1 cellular context compared by ENCODE assay signal in the genomic region with DNA sequence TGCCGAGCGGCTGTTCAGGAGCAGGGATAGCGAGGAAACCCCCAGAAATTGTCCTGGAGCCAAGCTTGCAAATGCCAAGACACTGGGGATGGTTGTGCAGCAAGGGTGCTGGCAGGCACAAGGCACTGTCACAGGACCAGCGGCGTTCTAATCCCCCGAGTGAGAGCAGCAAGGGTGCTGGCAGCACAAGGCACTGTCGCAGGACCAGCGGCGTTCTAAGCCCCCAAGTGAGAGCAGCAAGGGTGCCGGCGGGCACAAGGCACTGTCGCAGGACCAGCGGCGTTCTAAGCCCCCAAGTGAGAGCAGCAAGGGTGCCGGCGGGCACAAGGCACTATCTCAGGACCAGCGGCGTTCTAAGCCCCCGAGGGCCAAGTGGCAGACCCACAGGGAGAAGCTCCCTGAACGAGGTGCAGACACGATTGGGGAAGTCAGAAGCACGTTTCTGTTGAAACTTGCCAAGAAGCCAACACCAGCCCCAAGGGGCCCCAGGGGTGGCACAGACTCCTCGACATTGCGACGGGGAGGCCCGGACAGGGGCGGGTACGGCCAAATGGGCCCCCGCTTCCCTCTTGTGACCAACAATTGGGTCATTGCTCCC.
TF ChIP-seq lines count a peak whose summit lies in the region.

No MANE protein-coding gene starts in this region.

TF ChIP-seq in WTC11, 78 proteins besides CTCF, POLR2A, EP300 and RAD21:
- no peak for TF ChIP-seq NR3C1 (CRISPR knock-in tag; conservative IDR thresholded peaks at IDR 0.05; ENCODE audit: low read depth)
- no peak for TF ChIP-seq CBFB (CRISPR knock-in tag; IDR thresholded peaks at IDR 0.05; ENCODE audit: low read depth)
- TF ChIP-seq MYBL2 (CRISPR knock-in tag; IDR thresholded peaks at IDR 0.05): no peak
- no peak for TF ChIP-seq ZNF121 (CRISPR knock-in tag; IDR thresholded peaks at IDR 0.05)
- no peak for TF ChIP-seq ZNF219 (CRISPR knock-in tag; IDR thresholded peaks at IDR 0.05; ENCODE audit: borderline replicate concordance)
- TF ChIP-seq, protein P1, sequence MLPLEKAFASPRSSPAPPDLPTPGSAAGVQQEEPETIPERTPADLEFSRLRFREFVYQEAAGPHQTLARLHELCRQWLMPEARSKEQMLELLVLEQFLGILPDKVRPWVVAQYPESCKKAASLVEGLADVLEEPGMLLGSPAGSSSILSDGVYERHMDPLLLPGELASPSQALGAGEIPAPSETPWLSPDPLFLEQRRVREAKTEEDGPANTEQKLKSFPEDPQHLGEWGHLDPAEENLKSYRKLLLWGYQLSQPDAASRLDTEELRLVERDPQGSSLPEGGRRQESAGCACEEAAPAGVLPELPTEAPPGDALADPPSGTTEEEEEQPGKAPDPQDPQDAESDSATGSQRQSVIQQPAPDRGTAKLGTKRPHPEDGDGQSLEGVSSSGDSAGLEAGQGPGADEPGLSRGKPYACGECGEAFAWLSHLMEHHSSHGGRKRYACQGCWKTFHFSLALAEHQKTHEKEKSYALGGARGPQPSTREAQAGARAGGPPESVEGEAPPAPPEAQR (CRISPR knock-in tag; IDR thresholded peaks at IDR 0.05): no peak
- TF ChIP-seq, protein P2, sequence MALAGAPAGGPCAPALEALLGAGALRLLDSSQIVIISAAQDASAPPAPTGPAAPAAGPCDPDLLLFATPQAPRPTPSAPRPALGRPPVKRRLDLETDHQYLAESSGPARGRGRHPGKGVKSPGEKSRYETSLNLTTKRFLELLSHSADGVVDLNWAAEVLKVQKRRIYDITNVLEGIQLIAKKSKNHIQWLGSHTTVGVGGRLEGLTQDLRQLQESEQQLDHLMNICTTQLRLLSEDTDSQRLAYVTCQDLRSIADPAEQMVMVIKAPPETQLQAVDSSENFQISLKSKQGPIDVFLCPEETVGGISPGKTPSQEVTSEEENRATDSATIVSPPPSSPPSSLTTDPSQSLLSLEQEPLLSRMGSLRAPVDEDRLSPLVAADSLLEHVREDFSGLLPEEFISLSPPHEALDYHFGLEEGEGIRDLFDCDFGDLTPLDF (CRISPR knock-in tag; IDR thresholded peaks at IDR 0.05): no peak
- no peak for TF ChIP-seq ZNF423 (CRISPR knock-in tag; IDR thresholded peaks at IDR 0.05)
- TF ChIP-seq, protein P3, sequence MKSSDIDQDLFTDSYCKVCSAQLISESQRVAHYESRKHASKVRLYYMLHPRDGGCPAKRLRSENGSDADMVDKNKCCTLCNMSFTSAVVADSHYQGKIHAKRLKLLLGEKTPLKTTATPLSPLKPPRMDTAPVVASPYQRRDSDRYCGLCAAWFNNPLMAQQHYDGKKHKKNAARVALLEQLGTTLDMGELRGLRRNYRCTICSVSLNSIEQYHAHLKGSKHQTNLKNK (CRISPR knock-in tag; IDR thresholded peaks at IDR 0.05): no peak
- TF ChIP-seq, protein P4, sequence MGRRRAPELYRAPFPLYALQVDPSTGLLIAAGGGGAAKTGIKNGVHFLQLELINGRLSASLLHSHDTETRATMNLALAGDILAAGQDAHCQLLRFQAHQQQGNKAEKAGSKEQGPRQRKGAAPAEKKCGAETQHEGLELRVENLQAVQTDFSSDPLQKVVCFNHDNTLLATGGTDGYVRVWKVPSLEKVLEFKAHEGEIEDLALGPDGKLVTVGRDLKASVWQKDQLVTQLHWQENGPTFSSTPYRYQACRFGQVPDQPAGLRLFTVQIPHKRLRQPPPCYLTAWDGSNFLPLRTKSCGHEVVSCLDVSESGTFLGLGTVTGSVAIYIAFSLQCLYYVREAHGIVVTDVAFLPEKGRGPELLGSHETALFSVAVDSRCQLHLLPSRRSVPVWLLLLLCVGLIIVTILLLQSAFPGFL (CRISPR knock-in tag; IDR thresholded peaks at IDR 0.05; ENCODE audit: borderline replicate concordance): no peak
- TF ChIP-seq, protein P5, sequence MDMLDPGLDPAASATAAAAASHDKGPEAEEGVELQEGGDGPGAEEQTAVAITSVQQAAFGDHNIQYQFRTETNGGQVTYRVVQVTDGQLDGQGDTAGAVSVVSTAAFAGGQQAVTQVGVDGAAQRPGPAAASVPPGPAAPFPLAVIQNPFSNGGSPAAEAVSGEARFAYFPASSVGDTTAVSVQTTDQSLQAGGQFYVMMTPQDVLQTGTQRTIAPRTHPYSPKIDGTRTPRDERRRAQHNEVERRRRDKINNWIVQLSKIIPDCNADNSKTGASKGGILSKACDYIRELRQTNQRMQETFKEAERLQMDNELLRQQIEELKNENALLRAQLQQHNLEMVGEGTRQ (CRISPR knock-in tag; IDR thresholded peaks at IDR 0.05): no peak
- no peak for TF ChIP-seq FOXJ3 (CRISPR knock-in tag; IDR thresholded peaks at IDR 0.05; ENCODE audit: borderline replicate concordance)
- no peak for TF ChIP-seq RELA (CRISPR knock-in tag; IDR thresholded peaks at IDR 0.05; ENCODE audit: borderline replicate concordance)
- TF ChIP-seq, protein P6, sequence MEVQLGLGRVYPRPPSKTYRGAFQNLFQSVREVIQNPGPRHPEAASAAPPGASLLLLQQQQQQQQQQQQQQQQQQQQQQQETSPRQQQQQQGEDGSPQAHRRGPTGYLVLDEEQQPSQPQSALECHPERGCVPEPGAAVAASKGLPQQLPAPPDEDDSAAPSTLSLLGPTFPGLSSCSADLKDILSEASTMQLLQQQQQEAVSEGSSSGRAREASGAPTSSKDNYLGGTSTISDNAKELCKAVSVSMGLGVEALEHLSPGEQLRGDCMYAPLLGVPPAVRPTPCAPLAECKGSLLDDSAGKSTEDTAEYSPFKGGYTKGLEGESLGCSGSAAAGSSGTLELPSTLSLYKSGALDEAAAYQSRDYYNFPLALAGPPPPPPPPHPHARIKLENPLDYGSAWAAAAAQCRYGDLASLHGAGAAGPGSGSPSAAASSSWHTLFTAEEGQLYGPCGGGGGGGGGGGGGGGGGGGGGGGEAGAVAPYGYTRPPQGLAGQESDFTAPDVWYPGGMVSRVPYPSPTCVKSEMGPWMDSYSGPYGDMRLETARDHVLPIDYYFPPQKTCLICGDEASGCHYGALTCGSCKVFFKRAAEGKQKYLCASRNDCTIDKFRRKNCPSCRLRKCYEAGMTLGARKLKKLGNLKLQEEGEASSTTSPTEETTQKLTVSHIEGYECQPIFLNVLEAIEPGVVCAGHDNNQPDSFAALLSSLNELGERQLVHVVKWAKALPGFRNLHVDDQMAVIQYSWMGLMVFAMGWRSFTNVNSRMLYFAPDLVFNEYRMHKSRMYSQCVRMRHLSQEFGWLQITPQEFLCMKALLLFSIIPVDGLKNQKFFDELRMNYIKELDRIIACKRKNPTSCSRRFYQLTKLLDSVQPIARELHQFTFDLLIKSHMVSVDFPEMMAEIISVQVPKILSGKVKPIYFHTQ (CRISPR knock-in tag; IDR thresholded peaks at IDR 0.05): no peak
- TF ChIP-seq RORB (CRISPR knock-in tag; IDR thresholded peaks at IDR 0.05): no peak
TF ChIP-seq in WTC11: peak in this region for 0.
